Comparison of ENCODE assay signal across 3 cellular contexts in genomic region chr10:4961558-4961957, GRCh38. TPM values are rescaled to one million over a fixed set of nuclear protein-coding genes. Genes with fewer than 3 reads are reported as not detected.
"Had no signal": no experiment of that assay in that cellular context is flagged by ENCODE, and none has a peak within 500 bp of the region (broad histone marks: within the 10 kb centered on the region; RNA-seq: fewer than 3 reads in every experiment).

No MANE protein-coding gene starts in this region.

RNA-seq across cellular contexts. Expression of gene AKR1C1, which starts 1.7 kb away (rescaled TPM):
- total RNA-seq: OCI-LY7 had no signal

RNA-seq across cellular contexts. Expression of gene AKR1C2, which starts 42.1 kb away (rescaled TPM):
- total RNA-seq: OCI-LY7, SK-MEL-5 had no signal
- polyA plus RNA-seq: SK-N-SH had no signal
